In genomic region chr3:52742418-52743041, GRCh38 we compare ENCODE assay signal across 8 cellular contexts. TPM values are rescaled to one million over a fixed set of nuclear protein-coding genes. Genes with fewer than 3 reads are reported as not detected.
DNase-seq lines count a peak whose midpoint lies in the region; ATAC-seq, FAIRE-seq and TF ChIP-seq lines count a peak whose summit lies in the region.

No MANE protein-coding gene starts in this region.

- CTCF ChIA-PET in CD8-positive, alpha-beta T cell (lab: Charles Lee) = interaction anchor here (0.7 to 1.4 kb wide), 4 partner anchors 11 to 331 kb away, joined by 3 to 4 read pairs (median 4); partner anchors contain the start of gene SPCS1

- no peak overlapping the region for H3K27ac Mint-ChIP-seq in CD8-positive, alpha-beta T cell
- H3K27ac Mint-ChIP-seq in HFFc6 (no peak overlapping the region), immature natural killer cell (peak overlapping the region in 1 of 6 donors; percentile 45)

- H3K4me3 Mint-ChIP-seq in CD8-positive, alpha-beta T cell = no peak overlapping the region
- H3K4me3 Mint-ChIP-seq in HFFc6 (no peak overlapping the region), immature natural killer cell (no peak overlapping the region)

- no peaks in the 10 kb centered on the region for H3K27me3 ChIP-seq in CD8-positive, alpha-beta T cell (ENCODE audit: insufficient read depth, low read length)
- no peaks in the 10 kb centered on the region for H3K27me3 ChIP-seq in adrenal gland

- ATAC-seq in CD8-positive, alpha-beta T cell = no peak
- ATAC-seq in GM21526 (IDR thresholded peaks at IDR 0.05; ENCODE audit: low FRiP score, unreplicated experiment) = no peak

- no peaks in the 10 kb centered on the region for H3K4me1 ChIP-seq in CD8-positive, alpha-beta T cell (ENCODE audit: insufficient read depth, low read length)
- H3K4me1 ChIP-seq in adrenal gland (replicated peaks in 1 of 2) = no peaks in the 10 kb centered on the region

- POLR2A ChIA-PET in CD8-positive, alpha-beta T cell (lab: Charles Lee) = no interaction called here

- H3K27ac ChIP-seq in CD8-positive, alpha-beta T cell (ENCODE audit: low read depth, low read length) = no peak overlapping the region
- no peak overlapping the region for H3K27ac ChIP-seq in adrenal gland

- no peaks in the 10 kb centered on the region for H3K9me3 Mint-ChIP-seq in CD8-positive, alpha-beta T cell
- no peaks in the 10 kb centered on the region for H3K9me3 Mint-ChIP-seq in HFFc6
- H3K9me3 Mint-ChIP-seq in immature natural killer cell = no peaks in the 10 kb centered on the region

- no peak for TF ChIP-seq POLR2A in adrenal gland (IDR thresholded peaks at IDR 0.05)

- intact Hi-C loops in CD8-positive, alpha-beta T cell (cut with DNase I, micrococcal nuclease) = loop anchor here (1.0 to 5.0 kb wide), 4 partner anchors 190 to 455 kb away; no protein-coding TSS in a partner anchor
- intact Hi-C loops in adrenal gland (cut with DNase I) = no loop called here

- H3K36me3 Mint-ChIP-seq in CD8-positive, alpha-beta T cell = peaks cover 75% of the 10 kb centered on the region
- peaks cover 18% of the 10 kb centered on the region; the same call in 1 of the 2 replicates for H3K36me3 Mint-ChIP-seq in HFFc6 (ENCODE audit: low read depth)
- H3K36me3 Mint-ChIP-seq in immature natural killer cell = peaks cover 27 to 38% (median 31%) of the 10 kb centered on the region in 3 donors

- H3K36me3 ChIP-seq in CD8-positive, alpha-beta T cell (ENCODE audit: insufficient read depth, low read length) = peaks cover 36% of the 10 kb centered on the region
- H3K36me3 ChIP-seq in adrenal gland (replicated peaks in 1 of 2) = peaks cover 0 to 92% of the 10 kb centered on the region in 2 donors

- TF ChIP-seq CTCF in CD8-positive, alpha-beta T cell (IDR thresholded peaks at IDR 0.05) = peak; percentile 55
- TF ChIP-seq CTCF in HFFc6 (IDR thresholded peaks at IDR 0.05) (peak; percentile 80), adrenal gland (IDR thresholded peaks at IDR 0.05) (peak; percentile 39 to 73 (median 67))

- H3K4me3 ChIP-seq in CD8-positive, alpha-beta T cell (ENCODE audit: low read depth, low read length) = no peak overlapping the region
- H3K4me3 ChIP-seq in adrenal gland = no peak overlapping the region

- no peak for FAIRE-seq in urothelium cell line (lab: Jason Lieb, UNC)

- no peak for DNase-seq in CD8-positive, alpha-beta T cell
- DNase-seq in HFFc6 (peak; percentile 8), adrenal gland (peak in 1 of 7 donors; percentile 6), immature natural killer cell (peak in 2 of 3 donors; percentile 23 to 30), urothelium cell line (ENCODE audit: low spot score) (peak; percentile 30), NCI-H1105 (lab: John Stamatoyannopoulos, UW) (no peak)
- no peak for DNase-seq in activated CD4-positive, CD25-positive, alpha-beta regulatory T cell (lab: John Stamatoyannopoulos, UW)

- no peaks in the 10 kb centered on the region for H3K27me3 Mint-ChIP-seq in CD8-positive, alpha-beta T cell (ENCODE audit: low read depth)
- peaks cover 1% of the 10 kb centered on the region; the same call in 1 of the 2 replicates for H3K27me3 Mint-ChIP-seq in HFFc6 (ENCODE audit: insufficient read depth)
- no peaks in the 10 kb centered on the region for H3K27me3 Mint-ChIP-seq in immature natural killer cell (ENCODE audit: low read depth in 3 of 3)

- H3K9me3 ChIP-seq in CD8-positive, alpha-beta T cell (ENCODE audit: low read length) = no peaks in the 10 kb centered on the region
- no peaks in the 10 kb centered on the region for H3K9me3 ChIP-seq in adrenal gland (replicated peaks in 1 of 3)

- 74 to 87% (median 85%) methylated on average over 3 of the region's 3 CpGs for WGBS in adrenal gland, 4 donors

- H3K4me1 Mint-ChIP-seq in CD8-positive, alpha-beta T cell (ENCODE audit: low read depth) = no peaks in the 10 kb centered on the region
- H3K4me1 Mint-ChIP-seq in HFFc6 (ENCODE audit: low read depth) = no peaks in the 10 kb centered on the region
- H3K4me1 Mint-ChIP-seq in immature natural killer cell = no peaks in the 10 kb centered on the region

RNA-seq across cellular contexts. Expression of gene NEK4, which starts 28.2 kb away (rescaled TPM):
- 1 to 10 TPM; 5.1 to 5.6 TPM for total RNA-seq in CD8-positive, alpha-beta T cell
- total RNA-seq in HFFc6 (2021; fragmentation: NEBNext Ultra II Directional; extraction: Animal tissue kit (Norgen Biotek cat#: 25700)) = 10 to 100 TPM; 19.9 to 25.0 (median 21.7) TPM
- total RNA-seq in adrenal gland = 10 to 100 TPM; 21.3 to 43.9 (median 29.6) TPM
- polyA plus RNA-seq in adrenal gland = 10 to 100 TPM in 1 of 3 donors, 1 to 10 TPM in 2; 4.9 to 16.5 (median 8.0) TPM
- polyA plus RNA-seq in immature natural killer cell = 10 to 100 TPM in 1 of 3 donors, 1 to 10 TPM in 1, under 1 TPM in 1; 0.77 to 10.1 (median 5.1) TPM

RNA-seq across cellular contexts. Expression of gene ITIH1, which starts 34.9 kb away (rescaled TPM):
- total RNA-seq in CD8-positive, alpha-beta T cell = not detected
- not detected for total RNA-seq in HFFc6 (2021; fragmentation: NEBNext Ultra II Directional; extraction: Animal tissue kit (Norgen Biotek cat#: 25700))
- total RNA-seq in adrenal gland = 1 to 10 TPM in 2 of 8 donors, under 1 TPM in 2, not detected in 4; 0.28 to 1.9 (median 0.82) TPM
- polyA plus RNA-seq in adrenal gland = under 1 TPM; 0.34 to 0.60 (median 0.40) TPM
- not detected for polyA plus RNA-seq in immature natural killer cell

RNA-seq across cellular contexts. Expression of gene SPCS1, which starts 36.6 kb away (rescaled TPM):
- total RNA-seq in CD8-positive, alpha-beta T cell = 10 to 100 TPM; 58.5 to 59.6 TPM
- total RNA-seq in HFFc6 (2021; fragmentation: NEBNext Ultra II Directional; extraction: Animal tissue kit (Norgen Biotek cat#: 25700)) = 100 to 1,000 TPM; 179 to 209 (median 193) TPM
- total RNA-seq in adrenal gland = 100 to 1,000 TPM; 114 to 409 (median 165) TPM
- polyA plus RNA-seq in adrenal gland (100 to 1,000 TPM in 1 of 3 donors, 10 to 100 TPM in 2; 42.2 to 259 (median 73.4) TPM), immature natural killer cell (100 to 1,000 TPM; 261 to 411 (median 304) TPM)

RNA-seq across cellular contexts. Expression of gene GLT8D1, which starts 36.9 kb away (rescaled TPM):
- total RNA-seq in CD8-positive, alpha-beta T cell = 10 to 100 TPM in 1 of 2 experiments, 1 to 10 TPM in 1; 9.3 to 11.3 TPM
- 10 to 100 TPM; 72.6 to 90.9 (median 88.5) TPM for total RNA-seq in HFFc6 (2021; fragmentation: NEBNext Ultra II Directional; extraction: Animal tissue kit (Norgen Biotek cat#: 25700))
- total RNA-seq in adrenal gland = 10 to 100 TPM; 53.4 to 71.7 (median 62.0) TPM
- 10 to 100 TPM; 49.1 to 98.9 (median 52.5) TPM for polyA plus RNA-seq in adrenal gland
- 10 to 100 TPM; 72.7 to 81.9 (median 73.5) TPM for polyA plus RNA-seq in immature natural killer cell

RNA-seq across cellular contexts. Expression of gene ITIH3, which starts 52.1 kb away (rescaled TPM):
- not detected for total RNA-seq in CD8-positive, alpha-beta T cell
- 1 to 10 TPM in 1 of 6 experiments, under 1 TPM in 5; 0.59 to 1.3 (median 0.70) TPM for total RNA-seq in HFFc6 (2021; fragmentation: NEBNext Ultra II Directional; extraction: Animal tissue kit (Norgen Biotek cat#: 25700))
- 10 to 100 TPM in 1 of 8 donors, 1 to 10 TPM in 6, under 1 TPM in 1; 0.18 to 31.7 (median 2.2) TPM for total RNA-seq in adrenal gland
- 1 to 10 TPM in 2 of 3 donors, under 1 TPM in 1; 0.97 to 9.2 (median 4.6) TPM for polyA plus RNA-seq in adrenal gland
- polyA plus RNA-seq in immature natural killer cell = not detected

Comparison
In these comparisons a context has a peak if more than half of its experiments do, and no peak if none do; other contexts are left out.
1. DNase-seq: peak in HFFc6 (single experiment), immature natural killer cell (2 of 3) and urothelium cell line (single experiment); none in CD8-positive, alpha-beta T cell (0 of 7), activated CD4-positive, CD25-positive, alpha-beta regulatory T cell (0 of 4) and NCI-H1105 (single experiment).
2. intact Hi-C loops: an anchor here in CD8-positive, alpha-beta T cell (1.0 to 5.0 kb wide); none called in adrenal gland.
3. Peak in every context shown above with its lines, with median percentiles within 50 percentile points of each other: CTCF ChIP-seq.